ENCODE assay signal across 8 cellular contexts in genomic region chr14:23286020-23286903, GRCh38. TPM values are rescaled to one million over a fixed set of nuclear protein-coding genes. Genes with fewer than 3 reads are reported as not detected.
A peak's percentile ranks its signal among the peaks of the same experiment; 100 is the strongest.
DNase-seq lines count a peak whose midpoint lies in the region; ATAC-seq and TF ChIP-seq lines count a peak whose summit lies in the region.

Gene HOMEZ, minus strand, starts transcription at chr14:23286132. Its CDS starts 180 bp downstream, at chr14:23285952.

- no peaks in the 10 kb centered on the region for H3K9me3 Mint-ChIP-seq in HFFc6
- no peaks in the 10 kb centered on the region for H3K9me3 Mint-ChIP-seq in activated naive CD4-positive, alpha-beta T cell treated with anti-CD3 and anti-CD28 coated beads, Interleukin-2, amount 10 ng/mL, durations not matched to agents 7 days and 5 days

- H3K27ac ChIP-seq in SK-N-MC = peak within 1 kb of the TSS; percentile 71
- H3K27ac ChIP-seq in thoracic aorta = peak within 1 kb of the TSS; percentile 95 to 97

- H3K4me1 Mint-ChIP-seq in HFFc6 (ENCODE audit: low read depth) = peaks cover 23% of the 10 kb centered on the region
- H3K4me1 Mint-ChIP-seq in activated naive CD4-positive, alpha-beta T cell treated with anti-CD3 and anti-CD28 coated beads, Interleukin-2, amount 10 ng/mL, durations not matched to agents 7 days and 5 days = peaks cover 30% of the 10 kb centered on the region

- CTCF ChIA-PET in activated naive CD4-positive, alpha-beta T cell treated with anti-CD3 and anti-CD28 coated beads, Interleukin-2, amount 10 ng/mL, durations not matched to agents 7 days and 5 days (lab: Charles Lee) = interaction anchor here (1.0 to 2.5 kb wide), 9 partner anchors 9 to 274 kb away, joined by 4 to 16 read pairs (median 4); partner anchors contain the start of genes PABPN1 and PPP1R3E

- peaks cover 2% of the 10 kb centered on the region; the same call in 1 of the 2 replicates for H3K27me3 Mint-ChIP-seq in HFFc6 (ENCODE audit: insufficient read depth)
- H3K27me3 Mint-ChIP-seq in activated naive CD4-positive, alpha-beta T cell treated with anti-CD3 and anti-CD28 coated beads, Interleukin-2, amount 10 ng/mL, durations not matched to agents 7 days and 5 days = peaks cover 6% of the 10 kb centered on the region

- TF ChIP-seq CTCF in HFFc6 (IDR thresholded peaks at IDR 0.05) = peak; percentile 64
- TF ChIP-seq CTCF in NB4 (IDR thresholded peaks at IDR 0.05; ENCODE audit: low read depth, low read length) = no peak
- TF ChIP-seq CTCF in omental fat pad (IDR thresholded peaks at IDR 0.05) = no peak
- no peak for TF ChIP-seq CTCF in thoracic aorta (IDR thresholded peaks at IDR 0.05)

- H3K4me3 Mint-ChIP-seq in HFFc6 = peak within 1 kb of the TSS; percentile 98
- H3K4me3 Mint-ChIP-seq in activated naive CD4-positive, alpha-beta T cell treated with anti-CD3 and anti-CD28 coated beads, Interleukin-2, amount 10 ng/mL, durations not matched to agents 7 days and 5 days = peak within 1 kb of the TSS; percentile 98

- peak; percentile 47 for TF ChIP-seq POLR2A in NB4 (IDR thresholded peaks at IDR 0.05; ENCODE audit: extremely low read depth, insufficient read length)

- H3K27me3 ChIP-seq in thoracic aorta (replicated peaks; ENCODE audit: insufficient read depth) = no peaks in the 10 kb centered on the region

- H3K36me3 Mint-ChIP-seq in HFFc6 (ENCODE audit: low read depth) = no peaks in the 10 kb centered on the region
- peaks cover 5% of the 10 kb centered on the region for H3K36me3 Mint-ChIP-seq in activated naive CD4-positive, alpha-beta T cell treated with anti-CD3 and anti-CD28 coated beads, Interleukin-2, amount 10 ng/mL, durations not matched to agents 7 days and 5 days

- peak within 1 kb of the TSS; percentile 96 for H3K27ac Mint-ChIP-seq in HFFc6
- peak within 1 kb of the TSS; percentile 94 for H3K27ac Mint-ChIP-seq in activated naive CD4-positive, alpha-beta T cell treated with anti-CD3 and anti-CD28 coated beads, Interleukin-2, amount 10 ng/mL, durations not matched to agents 7 days and 5 days

- peak; percentile 99 for ATAC-seq in omental fat pad (ENCODE audit: low FRiP score)
- peak; percentile 97 for ATAC-seq in thoracic aorta (ENCODE audit: insufficient number of reproducible peaks, low FRiP score, low read depth)

- DNase-seq in GM04504 (ENCODE audit: low read depth) = peak; percentile 95
- DNase-seq in HFFc6 = peak; percentile 99
- peak; percentile 99 for DNase-seq in NB4 (ENCODE audit: low read depth)
- DNase-seq in SK-N-MC (ENCODE audit: low read depth, low spot score) = peak; percentile 82
- DNase-seq in activated naive CD4-positive, alpha-beta T cell treated with anti-CD3 and anti-CD28 coated beads, Interleukin-2, amount 10 ng/mL, durations not matched to agents 7 days and 5 days = peak; percentile 99
- DNase-seq in globus pallidus (ENCODE audit: low spot score) = peak; percentile 99
- peak; percentile 90 for DNase-seq in omental fat pad (ENCODE audit: low spot score)
- DNase-seq in thoracic aorta (ENCODE audit: low spot score) = peak; percentile 97

- H3K4me1 ChIP-seq in thoracic aorta (ENCODE audit: control insufficient read depth in 1 of 2, low read depth in 2 of 2) = peaks cover 6 to 20% of the 10 kb centered on the region in 2 donors

- peak within 1 kb of the TSS; percentile 91 for H3K9ac ChIP-seq in SK-N-MC (ENCODE audit: insufficient read length)

- peak within 1 kb of the TSS; percentile 85 for H3K4me3 ChIP-seq in NB4 (ENCODE audit: low read depth, low read length)
- H3K4me3 ChIP-seq in SK-N-MC = peak within 1 kb of the TSS; percentile 98
- peak within 1 kb of the TSS; percentile 94 for H3K4me3 ChIP-seq in thoracic aorta

- H3K36me3 ChIP-seq in SK-N-MC (ENCODE audit: insufficient read depth, low read length) (no peaks in the 10 kb centered on the region), thoracic aorta (no peaks in the 10 kb centered on the region)

- H3K9me3 ChIP-seq in SK-N-MC (ENCODE audit: low read depth, low read length) (no peaks in the 10 kb centered on the region), thoracic aorta (no peaks in the 10 kb centered on the region)

RNA-seq across cellular contexts. Expression of gene HOMEZ, which starts in this region (rescaled TPM):
- total RNA-seq in HFFc6 (2021; fragmentation: NEBNext Ultra II Directional; extraction: Animal tissue kit (Norgen Biotek cat#: 25700)) = 1 to 10 TPM; 7.3 to 9.2 (median 7.5) TPM
- total RNA-seq in omental fat pad (10 to 100 TPM in 2 of 4 donors, 1 to 10 TPM in 2; 3.5 to 13.6 (median 10.6) TPM), thoracic aorta (1 to 10 TPM; 4.6 to 6.2 TPM)

Comparison
In these comparisons a context has a peak if more than half of its experiments do, and no peak if none do; other contexts are left out.
1. Peak in every context shown above with its lines: DNase-seq, ATAC-seq, H3K4me3 ChIP-seq and H3K27ac ChIP-seq.